ENCODE assay signal across 1 cellular context in the genomic region with DNA sequence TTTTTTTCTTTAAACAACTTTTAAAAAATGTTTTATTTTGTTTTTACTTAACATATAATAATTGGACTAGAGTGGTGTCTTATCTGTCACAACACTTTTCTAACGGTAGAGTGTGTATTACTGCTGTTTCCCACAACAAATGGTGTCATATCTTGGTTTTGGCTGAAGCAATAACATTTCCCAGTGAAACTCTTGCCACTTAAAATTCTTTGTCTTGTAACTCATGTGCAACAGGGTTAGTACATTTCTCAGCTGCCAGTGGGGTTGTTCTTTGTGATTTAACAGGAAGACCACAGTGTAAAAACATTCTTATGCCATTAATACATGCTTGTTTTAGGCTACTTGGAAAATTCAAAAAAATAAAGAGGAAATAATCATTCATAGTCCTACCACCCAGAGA.
TF ChIP-seq lines count a peak whose summit lies in the region.

No MANE protein-coding gene starts in this region.

TF ChIP-seq in HEK293, 187 proteins besides CTCF, POLR2A, EP300 and RAD21 (continued from another document):
- 0 out of 2 replicates have a peak, but pooled peaks have one; percentile 11 for TF ChIP-seq PRDM10 (tag by site-specific recombination; IDR thresholded peaks at IDR 0.05)
TF ChIP-seq in HEK293: peak in this region for 3.
